21 cellular contexts compared by ENCODE assay signal in the genomic region with DNA sequence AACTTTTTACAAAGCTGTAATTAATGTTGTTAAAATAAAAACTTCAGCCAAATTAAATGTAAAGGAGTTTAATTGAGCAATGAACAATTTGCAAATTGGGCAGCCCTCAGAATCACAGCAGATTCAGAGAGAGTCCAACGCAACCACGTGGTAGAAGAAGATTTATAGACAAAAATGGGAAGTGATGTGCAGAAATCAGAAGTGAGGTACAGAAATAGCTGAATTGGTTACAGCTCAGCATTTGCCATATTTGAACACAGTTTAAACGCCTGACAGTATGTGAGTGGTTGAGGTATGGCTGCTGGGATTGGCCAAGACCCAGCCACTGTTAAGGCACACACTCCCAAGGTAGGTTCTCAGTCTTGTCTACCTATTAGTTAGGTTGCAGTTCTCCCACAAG. TPM values are rescaled to one million over a fixed set of nuclear protein-coding genes. Genes with fewer than 3 reads are reported as not detected.
"Had no signal": no experiment of that assay in that cellular context is flagged by ENCODE, and none has a peak within 500 bp of the region (broad histone marks: within the 10 kb centered on the region; RNA-seq: fewer than 3 reads in every experiment).

No MANE protein-coding gene starts in this region.

- DNase-seq: activated CD4-positive, alpha-beta memory T cell treated with anti-CD3 and anti-CD28 coated beads, Interleukin-2, amount 10 ng/mL, durations not matched to agents 7 days and 5 days; activated CD4-positive, alpha-beta T cell treated with anti-CD3 and anti-CD28 coated beads for 36 hours; activated effector memory CD4-positive, alpha-beta T cell treated with Interleukin-2 at 50 U/mL for 16 hours; activated naive CD4-positive, alpha-beta T cell treated with anti-CD3 and anti-CD28 coated beads, Interleukin-2, amount 50 U/mL, for 16 hours; activated T-cell treated with anti-CD3 and anti-CD28 coated beads, Interleukin-2, amount 50 U/mL, for 24 hours; dorsolateral prefrontal cortex; endodermal cell; heart right ventricle; nephron progenitor cell; occipital lobe; right cardiac atrium; small intestine; stimulated activated CD4-positive, alpha-beta T cell treated with anti-CD3 and anti-CD28 coated beads, Interleukin-4, amount 100 ng/mL, for 24 hours; stimulated activated naive CD4-positive, alpha-beta T cell treated with Interleukin-2 at 50 U/mL for 16 hours; substantia nigra had no signal

- H3K4me3 ChIP-seq: cardiac muscle cell, dorsolateral prefrontal cortex, heart right ventricle, prostate gland, tibial nerve had no signal

- ATAC-seq: activated CD4-positive, alpha-beta T cell treated with anti-CD3 and anti-CD28 coated beads for 36 hours; heart right ventricle; right cardiac atrium had no signal

- H3K27me3 ChIP-seq: cardiac muscle cell, dorsolateral prefrontal cortex, tibial nerve had no signal

- H3K27ac ChIP-seq: cardiac muscle cell, heart right ventricle, prostate gland, tibial nerve had no signal

- H3K36me3 ChIP-seq: cardiac muscle cell, heart right ventricle, prostate gland, tibial nerve had no signal

- H3K9me3 ChIP-seq: prostate gland had no signal

- H3K4me1 ChIP-seq: prostate gland had no signal

RNA-seq across cellular contexts. Expression of gene PLA2G4D, which starts 14.4 kb away (rescaled TPM):
- total RNA-seq: activated CD4-positive, alpha-beta memory T cell treated with anti-CD3 and anti-CD28 coated beads, Interleukin-2, amount 10 ng/mL, durations not matched to agents 7 days and 5 days; activated CD4-positive, alpha-beta T cell treated with anti-CD3 and anti-CD28 coated beads for 36 hours; endodermal cell; epithelial cell of proximal tubule; heart right ventricle; mesenteric fat pad; occipital lobe; right cardiac atrium; tibial nerve had no signal
- polyA plus RNA-seq: heart right ventricle, right cardiac atrium had no signal

RNA-seq across cellular contexts. Expression of gene PLA2G4F, which starts 47.6 kb away (rescaled TPM):
- total RNA-seq: activated CD4-positive, alpha-beta memory T cell treated with anti-CD3 and anti-CD28 coated beads, Interleukin-2, amount 10 ng/mL, durations not matched to agents 7 days and 5 days; activated CD4-positive, alpha-beta T cell treated with anti-CD3 and anti-CD28 coated beads for 36 hours; frontal cortex; mesenteric fat pad; occipital lobe; tibial nerve had no signal
